In genomic region chr7:26864309-26865093, GRCh38 we compare ENCODE assay signal across 8 cellular contexts. TPM values are rescaled to one million over a fixed set of nuclear protein-coding genes. Genes with fewer than 3 reads are reported as not detected.
DNase-seq lines count a peak whose midpoint lies in the region; ATAC-seq and TF ChIP-seq lines count a peak whose summit lies in the region.

Gene SKAP2, minus strand, starts transcription at chr7:26864590. Its CDS starts 161 bp downstream, at chr7:26864429.

- peak; percentile 95 for ATAC-seq in HG02642 (IDR thresholded peaks at IDR 0.05; ENCODE audit: poor library complexity, unreplicated experiment)
- ATAC-seq in left cardiac atrium = peak; percentile 99 to 100
- peak; percentile 99 for ATAC-seq in upper lobe of right lung

- H3K4me3 ChIP-seq in GM12864 (ENCODE audit: low read depth, low read length) (peak within 1 kb of the TSS; percentile 73), upper lobe of right lung (peak within 1 kb of the TSS; percentile 84)

- DNase-seq in GM12864 (ENCODE audit: low read depth) = peak; percentile 89
- peak; percentile 99 to 100 (median 100) for DNase-seq in NCI-H1417 (lab: John Stamatoyannopoulos, UW)
- DNase-seq in amygdala (lab: John Stamatoyannopoulos, UW) = peak; percentile 44 to 98 (median 93)
- peak; percentile 98 for DNase-seq in left cardiac atrium
- peak; percentile 100 for DNase-seq in posterior vena cava (ENCODE audit: low spot score)
- DNase-seq in upper lobe of right lung = peak; percentile 99

- peak within 1 kb of the TSS; percentile 97 for H3K27ac ChIP-seq in upper lobe of right lung

- no peaks in the 10 kb centered on the region for H3K36me3 ChIP-seq in upper lobe of right lung

- no peaks in the 10 kb centered on the region for H3K27me3 ChIP-seq in upper lobe of right lung

- peak within 1 kb of the TSS; percentile 88 for H3K4me3 Mint-ChIP-seq in T-helper 1 cell treated with Interleukin-12 subunit alpha and Interleukin-12 subunit beta and Interleukin-4 antibody, amounts not matched to agents 30 μg/mL and 1 μg/mL, for 36 hours

- no peaks in the 10 kb centered on the region for H3K9me3 ChIP-seq in upper lobe of right lung

- TF ChIP-seq CTCF in GM12864 (IDR thresholded peaks at IDR 0.05; ENCODE audit: low read depth, low read length, missing control alignments) (no peak), upper lobe of right lung (IDR thresholded peaks at IDR 0.05) (no peak)

- H3K4me1 ChIP-seq in upper lobe of right lung = peaks cover 10% of the 10 kb centered on the region

- H3K4me1 Mint-ChIP-seq in T-helper 1 cell treated with Interleukin-12 subunit alpha and Interleukin-12 subunit beta and Interleukin-4 antibody, amounts not matched to agents 30 μg/mL and 1 μg/mL, for 36 hours (ENCODE audit: low read depth) = peaks cover 10% of the 10 kb centered on the region

- H3K27ac Mint-ChIP-seq in T-helper 1 cell treated with Interleukin-12 subunit alpha and Interleukin-12 subunit beta and Interleukin-4 antibody, amounts not matched to agents 30 μg/mL and 1 μg/mL, for 36 hours = peak within 1 kb of the TSS; percentile 58

- peaks cover 52% of the 10 kb centered on the region for H3K27me3 Mint-ChIP-seq in T-helper 1 cell treated with Interleukin-12 subunit alpha and Interleukin-12 subunit beta and Interleukin-4 antibody, amounts not matched to agents 30 μg/mL and 1 μg/mL, for 36 hours (ENCODE audit: low read depth)

- peaks cover 8% of the 10 kb centered on the region for H3K9me3 Mint-ChIP-seq in T-helper 1 cell treated with Interleukin-12 subunit alpha and Interleukin-12 subunit beta and Interleukin-4 antibody, amounts not matched to agents 30 μg/mL and 1 μg/mL, for 36 hours

- intact Hi-C loops in left cardiac atrium (cut with DNase I) (no loop called here), posterior vena cava (cut with DNase I) (no loop called here), upper lobe of right lung (cut with DNase I) (no loop called here)

- H3K36me3 Mint-ChIP-seq in T-helper 1 cell treated with Interleukin-12 subunit alpha and Interleukin-12 subunit beta and Interleukin-4 antibody, amounts not matched to agents 30 μg/mL and 1 μg/mL, for 36 hours (ENCODE audit: low read depth) = peaks cover 4% of the 10 kb centered on the region

RNA-seq across cellular contexts. Expression of gene SKAP2, which starts in this region (rescaled TPM):
- total RNA-seq in left cardiac atrium (10 to 100 TPM in 1 of 2 donors, 1 to 10 TPM in 1; 9.2 to 21.4 TPM), posterior vena cava (10 to 100 TPM; 40.9 to 48.8 TPM), upper lobe of right lung (59.1 TPM)

Comparison
In these comparisons a context has a peak if more than half of its experiments do, and no peak if none do; other contexts are left out.
1. Peak in every context shown above with its lines: DNase-seq, ATAC-seq, H3K4me3 ChIP-seq and H3K27ac ChIP-seq.